ENCODE assay signal across 1 cellular context in genomic region chr5:83474170-83474796, GRCh38.
A peak's percentile ranks its signal among the peaks of the same experiment; 100 is the strongest.
TF ChIP-seq lines count a peak whose summit lies in the region.

No MANE protein-coding gene starts in this region.

TF ChIP-seq in HEK293, 187 proteins besides CTCF, POLR2A, EP300 and RAD21 (continued from another document and continues in another):
- TF ChIP-seq ATF2 (tag by site-specific recombination; IDR thresholded peaks at IDR 0.05; ENCODE audit: low read depth): no peak
- no peak for TF ChIP-seq ZNF354C (tag by site-specific recombination; IDR thresholded peaks at IDR 0.05; ENCODE audit: borderline replicate concordance, low read depth)
- TF ChIP-seq ZNF10 (tag by site-specific recombination; IDR thresholded peaks at IDR 0.05): no peak
- peak; percentile 79 for TF ChIP-seq PRDM10 (tag by site-specific recombination; IDR thresholded peaks at IDR 0.05)
- 0 out of 2 replicates have a peak, but pooled peaks have one; percentile 18 for TF ChIP-seq GLI4 (tag by site-specific recombination; IDR thresholded peaks at IDR 0.05)
- TF ChIP-seq ZBTB11 (tag by site-specific recombination; conservative IDR thresholded peaks at IDR 0.05; ENCODE audit: low read depth): peak; percentile 78
- TF ChIP-seq ZNF341 (tag by site-specific recombination; IDR thresholded peaks at IDR 0.05; ENCODE audit: low read depth): peak; percentile 39
- TF ChIP-seq ZNF391 (tag by site-specific recombination; IDR thresholded peaks at IDR 0.05; ENCODE audit: borderline replicate concordance, low read depth): no peak
- peak; percentile 84 for TF ChIP-seq ZBTB20 (tag by site-specific recombination; IDR thresholded peaks at IDR 0.05)
- TF ChIP-seq ZNF664 (tag by site-specific recombination; IDR thresholded peaks at IDR 0.05): no peak
- no peak for TF ChIP-seq ZNF544 (tag by site-specific recombination; IDR thresholded peaks at IDR 0.05)
- TF ChIP-seq WT1 (tag by site-specific recombination; IDR thresholded peaks at IDR 0.05): peak; percentile 77; the same call in 1 of the 2 replicates
- TF ChIP-seq ZNF16 (tag by site-specific recombination; IDR thresholded peaks at IDR 0.05; ENCODE audit: low read depth): no peak
- TF ChIP-seq ZNF488 (tag by site-specific recombination; IDR thresholded peaks at IDR 0.05): no peak
- TF ChIP-seq ZBTB26 (tag by site-specific recombination; optimal IDR thresholded peaks at IDR 0.05): peak; percentile 50
- peak; percentile 80; the same call in 1 of the 2 replicates for TF ChIP-seq PBX3 (CRISPR knock-in tag; IDR thresholded peaks at IDR 0.05)
- no peak for TF ChIP-seq ZNF433 (tag by site-specific recombination; IDR thresholded peaks at IDR 0.05; ENCODE audit: low read depth)
- TF ChIP-seq ZNF514 (tag by site-specific recombination; IDR thresholded peaks at IDR 0.05): no peak
- peak; percentile 31; the same call in 1 of the 2 replicates for TF ChIP-seq ZNF394 (tag by site-specific recombination; IDR thresholded peaks at IDR 0.05; ENCODE audit: borderline replicate concordance)
- TF ChIP-seq KLF16 (tag by site-specific recombination; IDR thresholded peaks at IDR 0.05): peak; percentile 91
- TF ChIP-seq ZNF548 (tag by site-specific recombination; IDR thresholded peaks at IDR 0.05): no peak
- no peak for TF ChIP-seq ZNF416 (tag by site-specific recombination; IDR thresholded peaks at IDR 0.05)
- TF ChIP-seq ZNF600 (tag by site-specific recombination; IDR thresholded peaks at IDR 0.05): peak; percentile 95
- no peak for TF ChIP-seq ZNF239 (tag by site-specific recombination; IDR thresholded peaks at IDR 0.05)
- peak; percentile 89 for TF ChIP-seq ZNF423 (tag by site-specific recombination; IDR thresholded peaks at IDR 0.05)
- peak; percentile 79; the same call in 1 of the 2 replicates for TF ChIP-seq ZBTB17 (tag by site-specific recombination; IDR thresholded peaks at IDR 0.05)
- no peak for TF ChIP-seq ZNF155 (tag by site-specific recombination; IDR thresholded peaks at IDR 0.05)
- TF ChIP-seq IKZF3 (tag by site-specific recombination; IDR thresholded peaks at IDR 0.05): peak; percentile 98
- TF ChIP-seq ZNF555 (tag by site-specific recombination; conservative IDR thresholded peaks at IDR 0.05): no peak
- peak; percentile 71 for TF ChIP-seq SCRT2 (tag by site-specific recombination; IDR thresholded peaks at IDR 0.05)
- 0 out of 2 replicates have a peak, but pooled peaks have one; percentile 37 for TF ChIP-seq OVOL3 (tag by site-specific recombination; IDR thresholded peaks at IDR 0.05)
- peak; percentile 86; the same call in 1 of the 2 replicates for TF ChIP-seq ZNF610 (tag by site-specific recombination; IDR thresholded peaks at IDR 0.05; ENCODE audit: borderline replicate concordance)
- peak; percentile 61 for TF ChIP-seq ZBTB48 (tag by site-specific recombination; IDR thresholded peaks at IDR 0.05)
- TF ChIP-seq ZSCAN18 (tag by site-specific recombination; IDR thresholded peaks at IDR 0.05): no peak
- TF ChIP-seq SP3 (tag by site-specific recombination; IDR thresholded peaks at IDR 0.05): peak; percentile 94
- TF ChIP-seq ZBTB1 (tag by site-specific recombination; IDR thresholded peaks at IDR 0.05): peak; percentile 86; the same call in 1 of the 2 replicates
- no peak for TF ChIP-seq ZNF169 (tag by site-specific recombination; IDR thresholded peaks at IDR 0.05)
- TF ChIP-seq GLIS1 (tag by site-specific recombination; IDR thresholded peaks at IDR 0.05): peak; percentile 86
- 0 out of 2 replicates have a peak, but pooled peaks have one; percentile 16 for TF ChIP-seq ZNF518A (tag by site-specific recombination; conservative IDR thresholded peaks at IDR 0.05; ENCODE audit: low read depth)
- TF ChIP-seq ZSCAN4 (tag by site-specific recombination; IDR thresholded peaks at IDR 0.05): no peak
- TF ChIP-seq ZFP37 (tag by site-specific recombination; IDR thresholded peaks at IDR 0.05): peak; percentile 37; the same call in 1 of the 2 replicates
- no peak for TF ChIP-seq ZNF223 (tag by site-specific recombination; IDR thresholded peaks at IDR 0.05)
